In genomic region chr18:34592961-34593382, GRCh38 we compare ENCODE assay signal across 9 cellular contexts.
DNase-seq lines count a peak whose midpoint lies in the region; ATAC-seq and TF ChIP-seq lines count a peak whose summit lies in the region.
"Had no signal": no experiment of that assay in that cellular context is flagged by ENCODE, and none has a peak within 500 bp of the region (broad histone marks: within the 10 kb centered on the region; RNA-seq: fewer than 3 reads in every experiment).

No MANE protein-coding gene starts in this region.

- no peaks in the 10 kb centered on the region for H3K36me3 Mint-ChIP-seq in nephron (ENCODE audit: low read depth)

- peak overlapping the region; percentile 53 for H3K4me3 ChIP-seq in AG04450 (ENCODE audit: low read depth, low read length)

- CTCF ChIA-PET in AG04450 (lab: Charles Lee): interaction anchor here (1.3 to 3.2 kb wide), 4 partner anchors 12 to 195 kb away, joined by 3 to 16 read pairs (median 4); no protein-coding TSS in a partner anchor

- TF ChIP-seq CTCF in AG04450 (IDR thresholded peaks at IDR 0.05; ENCODE audit: low read depth, low read length) (no peak), nephron (IDR thresholded peaks at IDR 0.05; ENCODE audit: unreplicated experiment in 3 of 3) (no peak)

- ATAC-seq in GM19023 (IDR thresholded peaks at IDR 0.05; ENCODE audit: unreplicated experiment) (no peak), HG03521 (IDR thresholded peaks at IDR 0.05; ENCODE audit: unreplicated experiment) (no peak), HG02884 (IDR thresholded peaks at IDR 0.05; ENCODE audit: unreplicated experiment) (no peak)

- H3K9me3 Mint-ChIP-seq in nephron: no peaks in the 10 kb centered on the region

- H3K9me3 ChIP-seq in AG04450 (ENCODE audit: control insufficient read depth, insufficient read depth, low read length): no peaks in the 10 kb centered on the region

- H3K27me3 Mint-ChIP-seq in nephron (ENCODE audit: low read depth): no peaks in the 10 kb centered on the region

- peak overlapping the region; percentile 72 to 80 (median 79) for H3K27ac Mint-ChIP-seq in nephron

- no peaks in the 10 kb centered on the region for H3K27me3 ChIP-seq in AG04450 (ENCODE audit: control insufficient read depth, insufficient read depth, low read length)

- H3K4me3 Mint-ChIP-seq in nephron: peak overlapping the region; percentile 76 to 89 (median 85)

- DNase-seq in AG04450 (ENCODE audit: low read depth, low spot score) (peak; percentile 16), SHP77 treated with DMSO at 0.1 percent for 48 hours (lab: John Stamatoyannopoulos, UW) (peak; percentile 87), fibroblast of the conjunctiva (ENCODE audit: low read depth) (peak; percentile 33)
- DNase-seq in stimulated activated CD4-positive, alpha-beta T cell treated with anti-CD3 and anti-CD28 coated beads, Interleukin-2, amount 100 ng/mL, for 24 hours: no peak
- DNase-seq: DND-41 had no signal

- H3K27ac ChIP-seq in AG04450 (ENCODE audit: low read depth, low read length): no peak overlapping the region

- POLR2A ChIA-PET in AG04450 (lab: Yijun Ruan, JAX): interaction anchor here (0.6 kb wide), 1 partner anchor 12 kb away, joined by 10 read pairs; no protein-coding TSS in a partner anchor

- peaks cover 48% of the 10 kb centered on the region for H3K4me1 Mint-ChIP-seq in nephron

Comparison
In these comparisons a context has a peak if more than half of its experiments do, and no peak if none do; other contexts are left out.
1. DNase-seq: peak in AG04450 (single experiment), SHP77 treated with DMSO at 0.1 percent for 48 hours (single experiment) and fibroblast of the conjunctiva (single experiment); none in stimulated activated CD4-positive, alpha-beta T cell treated with anti-CD3 and anti-CD28 coated beads, Interleukin-2, amount 100 ng/mL, for 24 hours (0 of 2).